Comparison of ENCODE assay signal across 22 cellular contexts in the genomic region with DNA sequence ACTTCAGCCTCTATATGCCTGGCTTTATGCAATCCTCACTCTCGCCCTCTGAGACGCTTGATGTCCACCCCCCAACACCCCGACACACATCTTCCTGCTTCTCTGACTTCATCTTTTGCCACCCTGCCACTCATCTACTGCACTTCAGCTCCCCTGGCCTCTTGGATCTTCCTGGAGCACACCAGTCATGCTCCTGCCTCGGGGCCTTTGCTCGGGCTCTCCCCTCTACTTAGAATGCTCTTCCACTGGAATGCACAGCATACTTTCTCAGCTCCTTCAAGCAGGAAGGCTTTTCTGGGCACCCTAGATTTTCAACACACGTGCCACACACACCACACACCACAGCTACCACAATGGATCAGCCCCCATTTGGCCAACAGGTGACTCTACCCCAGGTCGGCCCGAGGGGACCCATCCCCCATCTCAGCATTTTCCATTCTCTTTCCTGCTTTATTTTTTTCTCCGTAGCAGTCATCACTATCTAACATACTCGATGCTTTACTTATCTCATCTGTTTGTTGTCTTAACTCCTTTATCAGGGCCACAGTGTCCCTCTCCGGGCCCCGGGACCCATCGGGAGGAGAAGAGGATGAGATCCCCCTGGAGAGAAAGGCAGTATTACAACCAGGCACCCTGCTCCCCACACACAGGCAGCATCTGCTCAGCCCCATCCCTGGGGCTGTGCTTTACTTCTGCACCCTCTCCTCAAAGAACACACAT. TPM values are rescaled to one million over a fixed set of nuclear protein-coding genes. Genes with fewer than 3 reads are reported as not detected.
DNase-seq lines count a peak whose midpoint lies in the region; ATAC-seq and TF ChIP-seq lines count a peak whose summit lies in the region.
"Had no signal": no experiment of that assay in that cellular context is flagged by ENCODE, and none has a peak within 500 bp of the region (broad histone marks: within the 10 kb centered on the region; RNA-seq: fewer than 3 reads in every experiment).

No MANE protein-coding gene starts in this region.

- no peak overlapping the region for H4K91ac ChIP-seq in neuronal stem cell (ENCODE audit: low read depth, low read length, poor library complexity)

- H2AFZ ChIP-seq in neuronal stem cell (ENCODE audit: low read length), result no peak overlapping the region
- H2AFZ ChIP-seq: GM23338 had no signal

- in situ Hi-C loops in G401 (cut with HindIII; ENCODE audit: low sequenced_read_pairs), result no loop called here

- H4K8ac ChIP-seq in neuronal stem cell (ENCODE audit: low read depth, low read length), result no peak overlapping the region

- H3K4ac ChIP-seq in neuronal stem cell (ENCODE audit: low read length), result no peak overlapping the region

- no peaks in the 10 kb centered on the region for H3K27me3 Mint-ChIP-seq in dendritic cell treated with granulocyte-macrophage colony-stimulating factor and Interleukin-4, amounts not matched to agents 40 ng/mL and 50 ng/mL, for 4 days
- H3K27me3 Mint-ChIP-seq in activated naive CD4-positive, alpha-beta T cell treated with anti-CD3 and anti-CD28 coated beads for 36 hours (ENCODE audit: low read depth), result peaks cover 6% of the 10 kb centered on the region

- H3K9me3 Mint-ChIP-seq in dendritic cell treated with granulocyte-macrophage colony-stimulating factor and Interleukin-4, amounts not matched to agents 40 ng/mL and 50 ng/mL, for 4 days, result no peaks in the 10 kb centered on the region
- no peaks in the 10 kb centered on the region for H3K9me3 Mint-ChIP-seq in activated naive CD4-positive, alpha-beta T cell treated with anti-CD3 and anti-CD28 coated beads for 36 hours
- H3K9me3 Mint-ChIP-seq: CD4-positive, alpha-beta memory T cell; GM23338; H9; HFFc6 had no signal

- H2BK12ac ChIP-seq in neuronal stem cell (ENCODE audit: low read length), result no peak overlapping the region

- peaks cover 56% of the 10 kb centered on the region for H3K36me3 Mint-ChIP-seq in dendritic cell treated with granulocyte-macrophage colony-stimulating factor and Interleukin-4, amounts not matched to agents 40 ng/mL and 50 ng/mL, for 4 days (ENCODE audit: low read depth)
- H3K36me3 Mint-ChIP-seq in activated naive CD4-positive, alpha-beta T cell treated with anti-CD3 and anti-CD28 coated beads for 36 hours (ENCODE audit: low read depth), result no peaks in the 10 kb centered on the region
- H3K36me3 Mint-ChIP-seq: CD4-positive, alpha-beta memory T cell had no signal

- no peaks in the 10 kb centered on the region for H3K79me1 ChIP-seq in neuronal stem cell (ENCODE audit: low read depth, low read length)

- H3K27ac ChIP-seq in neuronal stem cell (replicated peaks; ENCODE audit: low read length) (no peak overlapping the region), left ventricle myocardium inferior (replicated peaks) (no peak overlapping the region)

- H3K4me1 ChIP-seq in neuronal stem cell (ENCODE audit: control insufficient read depth in 2 of 2, insufficient read depth in 1 of 2, low read depth in 1 of 2, low read length in 2 of 2) (peaks cover 0 to 7% of the 10 kb centered on the region in 2 donors), left ventricle myocardium inferior (peaks cover 8% of the 10 kb centered on the region)

- H3K27me3 ChIP-seq in neuronal stem cell (ENCODE audit: control insufficient read depth in 3 of 3, insufficient read depth in 3 of 3, low read depth in 1 of 3, low read length in 3 of 3) (peaks cover 0 to 25% (median 7%) of the 10 kb centered on the region in 3 experiments), left ventricle myocardium inferior (ENCODE audit: low read depth) (peaks cover 48% of the 10 kb centered on the region)

- H2BK120ac ChIP-seq in neuronal stem cell (ENCODE audit: low read depth, low read length), result no peak overlapping the region

- CTCF ChIA-PET in activated naive CD4-positive, alpha-beta T cell treated with anti-CD3 and anti-CD28 coated beads for 36 hours (lab: Charles Lee), result interaction anchor here (0.8 to 1.3 kb wide), 2 partner anchors 35 to 282 kb away, joined by 3 to 6 read pairs; no protein-coding TSS in a partner anchor

- H3K9ac ChIP-seq in neuronal stem cell (ENCODE audit: low read depth, low read length, poor library complexity), result no peak overlapping the region

- H3K4me1 Mint-ChIP-seq in dendritic cell treated with granulocyte-macrophage colony-stimulating factor and Interleukin-4, amounts not matched to agents 40 ng/mL and 50 ng/mL, for 4 days (ENCODE audit: low read depth), result peaks cover 99% of the 10 kb centered on the region
- peaks cover 6% of the 10 kb centered on the region for H3K4me1 Mint-ChIP-seq in activated naive CD4-positive, alpha-beta T cell treated with anti-CD3 and anti-CD28 coated beads for 36 hours (ENCODE audit: low read depth)

- peak overlapping the region; percentile 93 for H3K27ac Mint-ChIP-seq in dendritic cell treated with granulocyte-macrophage colony-stimulating factor and Interleukin-4, amounts not matched to agents 40 ng/mL and 50 ng/mL, for 4 days
- H3K27ac Mint-ChIP-seq in activated naive CD4-positive, alpha-beta T cell treated with anti-CD3 and anti-CD28 coated beads for 36 hours, result no peak overlapping the region
- H3K27ac Mint-ChIP-seq: GM23338, H9, HFFc6 had no signal

- no peak overlapping the region for H3K23ac ChIP-seq in neuronal stem cell (ENCODE audit: low read depth, low read length, poor library complexity)

- no peak overlapping the region for H3K14ac ChIP-seq in neuronal stem cell (ENCODE audit: low read length)

- no CpG with 5 or more reads among the region's 13 CpGs for WGBS in neuronal stem cell (ENCODE audit: extremely low coverage in 2 of 2, insufficient read length in 2 of 2, insufficient replicate concordance in 1 of 2), 2 donors

- H3K9me3 ChIP-seq in neuronal stem cell (replicated peaks in 1 of 2; ENCODE audit: control insufficient read depth in 2 of 2, insufficient read depth in 1 of 2, low read depth in 1 of 2, low read length in 2 of 2) (no peaks in the 10 kb centered on the region), left ventricle myocardium inferior (replicated peaks) (no peaks in the 10 kb centered on the region)

- H3K18ac ChIP-seq in neuronal stem cell (ENCODE audit: low read length), result no peak overlapping the region

- DNase-seq in EL (peak; percentile 22), M059J (ENCODE audit: low read depth) (peak; percentile 14), neuronal stem cell (ENCODE audit: low spot score) (no peak), G401 (ENCODE audit: low spot score) (no peak), left ventricle myocardium superior (no peak), left ventricle myocardium inferior (no peak)
- DNase-seq in activated naive CD4-positive, alpha-beta T cell treated with anti-CD3 and anti-CD28 coated beads for 36 hours, result no peak
- DNase-seq: C1 segment of cervical spinal cord; CD4-positive, alpha-beta memory T cell; COR-L47; DMS79; GDM1; HFFc6 had no signal

- H2AK5ac ChIP-seq in neuronal stem cell (ENCODE audit: low read depth, low read length), result peak overlapping the region; percentile 25

- TF ChIP-seq CTCF in left ventricle myocardium inferior (IDR thresholded peaks at IDR 0.05; ENCODE audit: borderline replicate concordance), result no peak

- H3K36me3 ChIP-seq in neuronal stem cell (replicated peaks in 1 of 2; ENCODE audit: control insufficient read depth in 2 of 2, insufficient read depth in 2 of 2, low read length in 2 of 2) (no peaks in the 10 kb centered on the region), left ventricle myocardium inferior (no peaks in the 10 kb centered on the region)

- no peak overlapping the region for H2BK15ac ChIP-seq in neuronal stem cell (ENCODE audit: low read length)

- no peak for ATAC-seq in left ventricle myocardium superior
- ATAC-seq: GM12878, GM23338, HCT116 had no signal

- peak overlapping the region; percentile 62 for H3K4me3 Mint-ChIP-seq in dendritic cell treated with granulocyte-macrophage colony-stimulating factor and Interleukin-4, amounts not matched to agents 40 ng/mL and 50 ng/mL, for 4 days
- H3K4me3 Mint-ChIP-seq in activated naive CD4-positive, alpha-beta T cell treated with anti-CD3 and anti-CD28 coated beads for 36 hours, result no peak overlapping the region
- H3K4me3 Mint-ChIP-seq: CD4-positive, alpha-beta memory T cell; GM23338; H9; HFFc6 had no signal

- H3K4me3 ChIP-seq in neuronal stem cell (ENCODE audit: low read length in 2 of 2) (no peak overlapping the region), left ventricle myocardium inferior (no peak overlapping the region)
- H3K4me3 ChIP-seq: GM12878, GM23338 had no signal

- H2BK5ac ChIP-seq in neuronal stem cell (ENCODE audit: low read length), result no peak overlapping the region

- intact Hi-C loops in dendritic cell treated with granulocyte-macrophage colony-stimulating factor and Interleukin-4, amounts not matched to agents 40 ng/mL and 50 ng/mL, for 4 days (cut with micrococcal nuclease), result no loop called here
- intact Hi-C loops in left ventricle myocardium superior (cut with micrococcal nuclease) (no loop called here), left ventricle myocardium inferior (cut with micrococcal nuclease) (no loop called here)
- intact Hi-C loops in activated naive CD4-positive, alpha-beta T cell treated with anti-CD3 and anti-CD28 coated beads for 36 hours (cut with micrococcal nuclease), result no loop called here

- no peak overlapping the region for H3K4me2 ChIP-seq in neuronal stem cell (ENCODE audit: insufficient read depth, low read length, poor library complexity, severe bottlenecking)
- H3K4me2 ChIP-seq: GM23338 had no signal

RNA-seq across cellular contexts. Expression of a gene that starts 2.3 kb away (rescaled TPM):
- total RNA-seq in M059J (2014; rRNA removed; shearing (Covaris generic)), result not detected in 2 replicates
- not detected for polyA plus RNA-seq in neuronal stem cell (2013, experiment 1 of 2)
- 0.08 TPM for polyA plus RNA-seq in neuronal stem cell (2013, experiment 2 of 2)
- not detected in 2 replicates for total RNA-seq in G401 (2014; rRNA removed; shearing (Covaris generic))
- total RNA-seq in left ventricle myocardium superior (not detected), left ventricle myocardium inferior (not detected)
- 1 to 10 TPM; 1.2 to 1.8 TPM for total RNA-seq in activated naive CD4-positive, alpha-beta T cell treated with anti-CD3 and anti-CD28 coated beads for 36 hours
- total RNA-seq: A172, GM23338, H4, HFFc6 had no signal
- polyA plus RNA-seq: BJ had no signal

RNA-seq across cellular contexts. Expression of a gene that starts 54.5 kb away (rescaled TPM):
- not detected in 2 replicates for total RNA-seq in M059J (2014; rRNA removed; shearing (Covaris generic))
- polyA plus RNA-seq in neuronal stem cell (2013, experiment 1 of 2), result 0.03 TPM
- 0.04 TPM for polyA plus RNA-seq in neuronal stem cell (2013, experiment 2 of 2)
- not detected in 2 replicates for total RNA-seq in G401 (2014; rRNA removed; shearing (Covaris generic))
- total RNA-seq in left ventricle myocardium superior, result 1.1 TPM
- under 1 TPM; 0.17 to 0.21 TPM for total RNA-seq in activated naive CD4-positive, alpha-beta T cell treated with anti-CD3 and anti-CD28 coated beads for 36 hours
- total RNA-seq in left ventricle myocardium inferior, result 0.96 TPM
- total RNA-seq: A172; A673; CD4-positive, alpha-beta memory T cell; H4; HFFc6 had no signal
- polyA plus RNA-seq: BJ; CD4-positive, alpha-beta memory T cell had no signal

Comparison
In these comparisons a context has a peak if more than half of its experiments do, and no peak if none do; other contexts are left out.
1. DNase-seq: peak in EL (single experiment) and M059J (single experiment); none in neuronal stem cell (single experiment), G401 (single experiment), left ventricle myocardium superior (single experiment), activated naive CD4-positive, alpha-beta T cell treated with anti-CD3 and anti-CD28 coated beads for 36 hours (single experiment) and left ventricle myocardium inferior (single experiment).